In the genomic region with DNA sequence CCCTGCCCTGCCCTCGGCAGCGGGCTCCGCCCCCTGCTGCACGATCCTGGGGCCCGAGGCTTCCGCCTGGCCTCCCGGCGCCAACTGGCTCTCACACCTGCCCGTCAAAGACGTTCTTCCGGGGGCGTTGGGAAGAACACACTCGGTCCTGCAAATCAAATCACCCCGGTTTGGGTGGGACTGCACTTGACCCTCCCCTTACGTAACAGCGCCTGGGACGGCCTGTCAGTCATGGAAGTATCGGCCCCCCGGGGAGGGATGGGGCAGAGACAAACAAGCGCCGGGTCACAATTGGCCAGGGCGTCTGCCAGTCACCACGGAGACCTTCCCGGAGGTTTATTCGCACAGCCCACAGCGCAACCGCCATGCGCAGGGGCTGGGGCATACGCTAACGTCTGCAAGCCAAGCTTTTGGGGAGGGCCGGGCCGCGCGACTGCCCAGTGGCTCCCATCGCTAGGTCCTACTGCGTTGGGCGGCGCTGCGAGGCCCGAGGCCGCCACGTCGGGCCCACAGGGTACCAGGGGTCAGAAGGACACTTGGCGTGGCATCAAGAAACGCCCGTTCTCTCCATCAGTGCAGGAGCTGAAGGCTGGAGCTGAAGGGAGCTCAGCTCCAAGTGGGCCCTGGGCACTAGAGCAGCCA, we compare ENCODE assay signal across 8 cellular contexts. TPM values are rescaled to one million over a fixed set of nuclear protein-coding genes. Genes with fewer than 3 reads are reported as not detected.
DNase-seq lines count a peak whose midpoint lies in the region; ATAC-seq and TF ChIP-seq lines count a peak whose summit lies in the region.

No MANE protein-coding gene starts in this region.

- H3K27ac Mint-ChIP-seq in endothelial cell (ENCODE audit: unreplicated experiment) = peak overlapping the region; percentile 52
- peak overlapping the region; percentile 95 for H3K27ac Mint-ChIP-seq in mesothelial cell of epicardium

- H3K4me1 ChIP-seq in OCI-LY1 (ENCODE audit: insufficient read depth, low read length, severe bottlenecking) = peaks cover 19% of the 10 kb centered on the region

- TF ChIP-seq CTCF in OCI-LY1 (IDR thresholded peaks at IDR 0.05; ENCODE audit: low read length) (no peak), endothelial cell (IDR thresholded peaks at IDR 0.05; ENCODE audit: unreplicated experiment) (no peak), mesothelial cell of epicardium (IDR thresholded peaks at IDR 0.05; ENCODE audit: unreplicated experiment) (no peak)

- no peaks in the 10 kb centered on the region for H3K9me2 ChIP-seq in OCI-LY1 (ENCODE audit: low read depth, low read length)

- peak; percentile 93 for ATAC-seq in GM21526 (IDR thresholded peaks at IDR 0.05; ENCODE audit: low FRiP score, unreplicated experiment)

- no peaks in the 10 kb centered on the region for H4K20me1 ChIP-seq in OCI-LY1 (ENCODE audit: insufficient read depth, low read length)

- DNase-seq in DMS 273 (lab: John Stamatoyannopoulos, UW; ENCODE audit: unreplicated experiment) (peak; percentile 100), HuH-7 (ENCODE audit: low spot score) (peak; percentile 94), activated T-cell treated with anti-CD3 and anti-CD28 coated beads for 1 hour (ENCODE audit: low read depth) (peak; percentile 98), endothelial cell (ENCODE audit: low spot score) (peak; percentile 99), mesothelial cell of epicardium (ENCODE audit: low spot score in 2 of 2, unreplicated experiment in 2 of 2) (peak; percentile 99 to 100)
- DNase-seq in stimulated activated CD8-positive, alpha-beta memory T cell treated with anti-CD3 and anti-CD28 coated beads, Interleukin-15, amount 100 ng/mL, for 4 hours (ENCODE audit: low read depth in 2 of 2) = peak; percentile 99 to 100

- H3K4me3 ChIP-seq in OCI-LY1 (ENCODE audit: low read depth, low read length, poor library complexity, severe bottlenecking) = peak overlapping the region; percentile 87

- peaks cover 1% of the 10 kb centered on the region for H3K27me3 ChIP-seq in OCI-LY1 (ENCODE audit: insufficient read depth, low read length)

- H3K9ac ChIP-seq in OCI-LY1 (ENCODE audit: low read length) = peak overlapping the region; percentile 82

- H3K9me3 Mint-ChIP-seq in endothelial cell (ENCODE audit: unreplicated experiment) (peaks cover 3% of the 10 kb centered on the region), mesothelial cell of epicardium (no peaks in the 10 kb centered on the region)

- H3K27ac ChIP-seq in OCI-LY1 (ENCODE audit: low read depth, low read length, poor library complexity, severe bottlenecking) = no peak overlapping the region

- peaks cover 5% of the 10 kb centered on the region for H3K27me3 Mint-ChIP-seq in endothelial cell (ENCODE audit: unreplicated experiment)
- no peaks in the 10 kb centered on the region for H3K27me3 Mint-ChIP-seq in mesothelial cell of epicardium (ENCODE audit: low read depth)

- H3K79me2 ChIP-seq in OCI-LY1 (ENCODE audit: insufficient read depth, low read length) = no peaks in the 10 kb centered on the region

- H2AFZ ChIP-seq in OCI-LY1 (ENCODE audit: low read length) = no peak overlapping the region

- peak overlapping the region; percentile 87 for H3K4me2 ChIP-seq in OCI-LY1 (ENCODE audit: low read length)

- H3K36me3 ChIP-seq in OCI-LY1 (ENCODE audit: insufficient read depth, low read length) = no peaks in the 10 kb centered on the region

- no peaks in the 10 kb centered on the region for H3F3A ChIP-seq in OCI-LY1 (ENCODE audit: insufficient read depth, low read length)

- H3K36me3 Mint-ChIP-seq in endothelial cell (ENCODE audit: low read depth, unreplicated experiment) (peaks cover 4% of the 10 kb centered on the region), mesothelial cell of epicardium (peaks cover 5% of the 10 kb centered on the region)

- peaks cover 44% of the 10 kb centered on the region for H3K4me1 Mint-ChIP-seq in endothelial cell (ENCODE audit: unreplicated experiment)
- H3K4me1 Mint-ChIP-seq in mesothelial cell of epicardium = peaks cover 43% of the 10 kb centered on the region

- H3K4me3 Mint-ChIP-seq in endothelial cell (ENCODE audit: unreplicated experiment) = peak overlapping the region; percentile 96
- H3K4me3 Mint-ChIP-seq in mesothelial cell of epicardium = peak overlapping the region; percentile 88

- no peaks in the 10 kb centered on the region for H3K9me3 ChIP-seq in OCI-LY1 (ENCODE audit: low read length)

RNA-seq across cellular contexts. Expression of gene AKTIP, which starts 0.4 kb away (rescaled TPM):
- total RNA-seq in endothelial cell (ENCODE audit: unreplicated experiment) (22.4 TPM), mesothelial cell of epicardium (41.1 to 43.7 TPM (median 42.0 TPM) in 3 replicates)
